8 cellular contexts compared by ENCODE assay signal in genomic region chr9:40991741-40992471, GRCh38.
DNase-seq lines count a peak whose midpoint lies in the region; ATAC-seq and TF ChIP-seq lines count a peak whose summit lies in the region.
"Not testable (repeated sequence)": the region's sequence is repeated elsewhere in the genome, so short reads cannot be mapped to it uniquely, and the experiment has no call there.

No MANE protein-coding gene starts in this region.

- H3K9me3 ChIP-seq in iPS DF 6.9 (ENCODE audit: control insufficient read depth, insufficient read depth, low read length); prostate gland; suprapubic skin: not testable (repeated sequence)

- TF ChIP-seq EP300 in suprapubic skin (IDR thresholded peaks at IDR 0.05), result not testable (repeated sequence)

- DNase-seq in GM10248 (ENCODE audit: extremely low spot score) (peak; percentile 86), HT1080 (ENCODE audit: low read depth) (peak; percentile 98), iPS DF 6.9 (ENCODE audit: low read depth, low spot score) (peak; percentile 71), prostate gland (ENCODE audit: low spot score) (peak; percentile 99), suprapubic skin (ENCODE audit: low spot score in 2 of 2) (peak; percentile 99)
- DNase-seq in activated CD4-positive, alpha-beta T cell treated with anti-CD3 and anti-CD28 coated beads for 36 hours, result peak; percentile 99
- DNase-seq in caudate nucleus (lab: John Stamatoyannopoulos, UW), result not testable (repeated sequence)

- H3K27ac ChIP-seq in caudate nucleus (ENCODE audit: low read depth, low read length) (peak overlapping the region; percentile 97), prostate gland (peak overlapping the region; percentile 89 to 93), suprapubic skin (peak overlapping the region; percentile 93)
- H3K27ac ChIP-seq in iPS DF 6.9 (ENCODE audit: low read length), result not testable (repeated sequence)

- H3K4me1 ChIP-seq in iPS DF 6.9 (ENCODE audit: control insufficient read depth, insufficient read depth, low read length); prostate gland (replicated peaks): not testable (repeated sequence)
- H3K4me1 ChIP-seq in suprapubic skin, result peaks cover 29% of the 10 kb centered on the region

- not testable (repeated sequence) for H3K36me3 ChIP-seq in iPS DF 6.9 (ENCODE audit: control insufficient read depth, insufficient read depth, low read length); prostate gland; suprapubic skin

- H3K36me3 Mint-ChIP-seq in activated CD4-positive, alpha-beta T cell treated with anti-CD3 and anti-CD28 coated beads for 36 hours (ENCODE audit: low read depth), result peaks cover 35% of the 10 kb centered on the region

- CTCF ChIA-PET in GM10248 (lab: Yijun Ruan, JAX), result interaction anchor here (1.3 to 2.7 kb wide), 3 partner anchors 9 to 54 kb away, joined by 3 to 11 read pairs (median 5); no protein-coding TSS in a partner anchor
- CTCF ChIA-PET in activated CD4-positive, alpha-beta T cell treated with anti-CD3 and anti-CD28 coated beads for 36 hours (lab: Charles Lee), result interaction anchor here (1.5 kb wide), 1 partner anchor 9 kb away, joined by 5 read pairs; no protein-coding TSS in a partner anchor

- POLR2A ChIA-PET in GM10248 (lab: Yijun Ruan, JAX), result interaction anchor here (0.6 kb wide), 1 partner anchor 14 kb away, joined by 3 read pairs; no protein-coding TSS in a partner anchor
- POLR2A ChIA-PET in activated CD4-positive, alpha-beta T cell treated with anti-CD3 and anti-CD28 coated beads for 36 hours (lab: Charles Lee), result not testable (repeated sequence)

- not testable (repeated sequence) for H3K4me3 Mint-ChIP-seq in activated CD4-positive, alpha-beta T cell treated with anti-CD3 and anti-CD28 coated beads for 36 hours

- peak; percentile 100 for ATAC-seq in GM21786 (IDR thresholded peaks at IDR 0.05; ENCODE audit: unreplicated experiment)
- peak; percentile 100 for ATAC-seq in activated CD4-positive, alpha-beta T cell treated with anti-CD3 and anti-CD28 coated beads for 36 hours

- H3K4me1 Mint-ChIP-seq in activated CD4-positive, alpha-beta T cell treated with anti-CD3 and anti-CD28 coated beads for 36 hours, result peaks cover 34% of the 10 kb centered on the region

- no CpG with 5 or more reads among the region's 54 CpGs for WGBS in iPS DF 6.9 (ENCODE audit: insufficient coverage, insufficient read length)
- WGBS in prostate gland, result 10% methylated on average over 54 of the region's 54 CpGs
- WGBS in suprapubic skin, result 8% methylated on average over 54 of the region's 54 CpGs

- not testable (repeated sequence) for H3K9me3 Mint-ChIP-seq in activated CD4-positive, alpha-beta T cell treated with anti-CD3 and anti-CD28 coated beads for 36 hours (ENCODE audit: low read depth)

- H3K27ac Mint-ChIP-seq in activated CD4-positive, alpha-beta T cell treated with anti-CD3 and anti-CD28 coated beads for 36 hours, result not testable (repeated sequence)

- not testable (repeated sequence) for H3K27me3 Mint-ChIP-seq in activated CD4-positive, alpha-beta T cell treated with anti-CD3 and anti-CD28 coated beads for 36 hours

- H3K27me3 ChIP-seq in iPS DF 6.9 (ENCODE audit: control insufficient read depth, insufficient read depth, low read length); prostate gland (replicated peaks; ENCODE audit: insufficient read depth); suprapubic skin: not testable (repeated sequence)

- peak overlapping the region; percentile 85 for H3K4me3 ChIP-seq in iPS DF 6.9 (ENCODE audit: low read length)
- H3K4me3 ChIP-seq in prostate gland, result peak overlapping the region; percentile 88 to 92
- H3K4me3 ChIP-seq in suprapubic skin, result peak overlapping the region; percentile 71

- peak; percentile 68 for TF ChIP-seq POLR2A in prostate gland (IDR thresholded peaks at IDR 0.05)
- TF ChIP-seq POLR2A in suprapubic skin (IDR thresholded peaks at IDR 0.05), result peak in 1 of 2 donors; percentile 41

- intact Hi-C loops in activated CD4-positive, alpha-beta T cell treated with anti-CD3 and anti-CD28 coated beads for 36 hours (cut with DNase I, micrococcal nuclease); prostate gland (cut with DNase I): not testable (repeated sequence)

- TF ChIP-seq CTCF in GM10248 (IDR thresholded peaks at IDR 0.05; ENCODE audit: control extremely low read depth, extremely low read depth, low read depth, missing control alignments), result peak; percentile 71
- TF ChIP-seq CTCF in prostate gland (IDR thresholded peaks at IDR 0.05), result peak; percentile 72 to 99 (median 87)
- TF ChIP-seq CTCF in suprapubic skin (IDR thresholded peaks at IDR 0.05), result peak; percentile 40 to 98
